In the genomic region with DNA sequence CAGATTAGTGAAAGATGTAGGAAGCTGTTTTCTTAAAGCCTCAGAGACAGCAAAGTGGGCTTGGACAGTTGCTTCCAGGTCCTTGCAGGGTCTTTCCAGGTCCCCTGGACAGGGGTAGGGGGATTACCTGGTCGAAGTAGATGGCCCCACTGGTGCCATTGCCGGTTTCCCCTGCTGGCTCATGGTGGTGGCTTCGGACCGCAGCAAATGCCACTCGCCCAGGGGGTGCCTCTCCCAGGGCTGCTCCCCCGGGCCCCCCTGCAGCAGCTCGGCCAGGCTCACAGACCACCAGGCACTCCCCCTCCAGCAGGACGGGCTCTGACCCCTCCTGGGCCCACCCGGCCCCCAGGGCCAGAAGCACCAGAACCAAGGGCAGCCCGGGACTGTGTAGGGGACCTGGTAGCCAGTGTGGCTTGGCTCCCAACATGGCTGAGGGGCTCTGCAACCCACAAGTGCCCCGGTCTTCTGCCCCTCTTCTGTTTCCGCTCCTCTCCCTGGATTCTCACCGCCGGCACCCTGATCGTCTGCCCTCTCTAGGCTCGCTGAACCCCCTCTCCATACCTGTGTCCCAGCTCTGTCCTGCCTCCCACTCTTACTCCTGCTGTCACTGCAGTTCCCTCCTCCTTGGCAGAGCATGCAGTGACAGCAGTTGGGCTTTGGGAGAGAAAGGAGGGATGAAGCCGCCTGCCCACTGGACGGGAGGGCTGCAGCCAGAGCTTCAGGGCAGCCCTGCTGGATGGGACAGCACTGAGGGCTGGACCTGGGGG, we compare ENCODE assay signal across 1 cellular context.
TF ChIP-seq lines count a peak whose summit lies in the region.

No MANE protein-coding gene starts in this region.

TF ChIP-seq in IMR-90, 13 proteins besides CTCF, POLR2A, EP300 and RAD21:
- no peak for TF ChIP-seq CEBPB (IDR thresholded peaks at IDR 0.05; ENCODE audit: low read depth, low read length)
- TF ChIP-seq MAFK (IDR thresholded peaks at IDR 0.05; ENCODE audit: low read depth, low read length) = no peak
- TF ChIP-seq, protein P1, sequence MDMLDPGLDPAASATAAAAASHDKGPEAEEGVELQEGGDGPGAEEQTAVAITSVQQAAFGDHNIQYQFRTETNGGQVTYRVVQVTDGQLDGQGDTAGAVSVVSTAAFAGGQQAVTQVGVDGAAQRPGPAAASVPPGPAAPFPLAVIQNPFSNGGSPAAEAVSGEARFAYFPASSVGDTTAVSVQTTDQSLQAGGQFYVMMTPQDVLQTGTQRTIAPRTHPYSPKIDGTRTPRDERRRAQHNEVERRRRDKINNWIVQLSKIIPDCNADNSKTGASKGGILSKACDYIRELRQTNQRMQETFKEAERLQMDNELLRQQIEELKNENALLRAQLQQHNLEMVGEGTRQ (IDR thresholded peaks at IDR 0.05; ENCODE audit: low read depth, low read length) = no peak
- no peak for TF ChIP-seq CHD1 (IDR thresholded peaks at IDR 0.05; ENCODE audit: low read depth, low read length)
- no peak for TF ChIP-seq RCOR1 (IDR thresholded peaks at IDR 0.05; ENCODE audit: insufficient replicate concordance, low read length)
